Comparison of ENCODE assay signal across 11 cellular contexts in the genomic region with DNA sequence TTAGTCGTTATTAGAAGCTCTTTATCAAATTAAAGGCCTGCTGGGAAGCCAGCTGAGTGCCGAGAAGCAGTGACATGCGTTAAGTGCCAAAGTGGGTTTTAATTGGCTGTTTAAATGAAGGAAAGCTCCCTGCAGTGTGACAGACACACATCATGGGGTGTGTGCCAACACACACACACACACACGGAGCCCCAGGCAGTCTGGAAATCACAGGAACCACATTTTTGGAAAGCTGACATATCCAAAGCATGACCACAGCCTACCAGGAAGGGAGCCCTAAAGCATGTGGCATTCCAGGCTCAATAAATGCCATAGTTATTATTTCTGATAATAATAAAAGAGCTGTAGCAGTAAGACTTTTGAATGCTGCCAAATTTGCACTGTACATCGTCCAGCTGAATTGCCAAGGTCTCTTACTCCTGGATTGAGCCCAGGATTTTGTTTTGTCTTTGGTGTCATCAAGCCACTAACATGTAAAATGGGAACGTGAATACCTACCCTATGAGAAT.
DNase-seq lines count a peak whose midpoint lies in the region; ATAC-seq, FAIRE-seq and TF ChIP-seq lines count a peak whose summit lies in the region.
"Had no signal": no experiment of that assay in that cellular context is flagged by ENCODE, and none has a peak within 500 bp of the region (broad histone marks: within the 10 kb centered on the region; RNA-seq: fewer than 3 reads in every experiment).

No MANE protein-coding gene starts in this region.

- no peak overlapping the region for H2AFZ ChIP-seq in HepG2 (ENCODE audit: low read length)

- no peak for DNase-seq in right lobe of liver
- DNase-seq in HepG2 (ENCODE audit: low spot score), result no peak
- peak; percentile 74 for DNase-seq in choroid plexus epithelial cell (ENCODE audit: low read depth)
- no peak for DNase-seq in nucleus accumbens (lab: John Stamatoyannopoulos, UW)
- DNase-seq in C1 segment of cervical spinal cord (lab: John Stamatoyannopoulos, UW), result no peak
- DNase-seq: NCI-H2029 had no signal

- no peak for ATAC-seq in right lobe of liver
- no peak for ATAC-seq in HepG2
- no peak for ATAC-seq in GM21717 (IDR thresholded peaks at IDR 0.05; ENCODE audit: unreplicated experiment)
- ATAC-seq in GM21786 (IDR thresholded peaks at IDR 0.05; ENCODE audit: unreplicated experiment), result no peak
- ATAC-seq: WTC11 had no signal

- no peaks in the 10 kb centered on the region for H3K4me1 ChIP-seq in right lobe of liver
- H3K4me1 ChIP-seq in HepG2 (ENCODE audit: insufficient read depth, low read length), result peaks cover 21% of the 10 kb centered on the region
- H3K4me1 ChIP-seq in muscle layer of colon (ENCODE audit: insufficient read depth, low read length), result peaks cover 24% of the 10 kb centered on the region
- H3K4me1 ChIP-seq: BLaER1 treated with 17β-estradiol and CSF1 and Interleukin-3, amounts not matched to agents 10 nM and 100 nM had no signal

- H3K4me3 ChIP-seq in right lobe of liver (no peak overlapping the region), HepG2 (replicated peaks in 1 of 3; ENCODE audit: insufficient read depth in 1 of 3, low read depth in 2 of 3, low read length in 3 of 3) (no peak overlapping the region), choroid plexus epithelial cell (ENCODE audit: low read depth, low read length) (no peak overlapping the region), muscle layer of colon (ENCODE audit: low read depth in 1 of 2, low read length in 2 of 2) (no peak overlapping the region)
- H3K4me3 ChIP-seq: BLaER1 treated with 17β-estradiol and CSF1 and Interleukin-3, amounts not matched to agents 10 nM and 100 nM had no signal

- H3K36me3 ChIP-seq in right lobe of liver (no peaks in the 10 kb centered on the region), HepG2 (replicated peaks in 1 of 2; ENCODE audit: control insufficient read depth in 1 of 2, insufficient read depth in 2 of 2, low read length in 2 of 2) (no peaks in the 10 kb centered on the region), muscle layer of colon (ENCODE audit: insufficient read depth, low read length) (no peaks in the 10 kb centered on the region)

- peak overlapping the region in 2 of 3 donors; percentile 10 to 22 for H3K27ac ChIP-seq in right lobe of liver
- H3K27ac ChIP-seq in HepG2 (ENCODE audit: extremely low read length, insufficient read depth, low read length), result no peak overlapping the region
- H3K27ac ChIP-seq in muscle layer of colon (ENCODE audit: low read depth, low read length), result peak overlapping the region; percentile 17
- H3K27ac ChIP-seq: BLaER1 treated with 17β-estradiol and CSF1 and Interleukin-3, amounts not matched to agents 10 nM and 100 nM had no signal

- POLR2A ChIA-PET in HepG2 (lab: Yijun Ruan, JAX), result interaction anchor here (1.1 kb wide), 1 partner anchor 165 kb away, joined by 3 read pairs; a partner anchor contains a TSS

- CTCF ChIA-PET in HepG2 (lab: Yijun Ruan, JAX; ENCODE audit: low intra/inter-chr PET ratio, low total read pairs), result no interaction called here

- no peak for TF ChIP-seq POLR2A in right lobe of liver (IDR thresholded peaks at IDR 0.05)
- no peak for TF ChIP-seq POLR2A in HepG2 (IDR thresholded peaks at IDR 0.05; ENCODE audit: insufficient read depth in 1 of 2, low read depth in 2 of 2, low read length in 2 of 2)

- intact Hi-C loops in right lobe of liver (cut with DNase I), result no loop called here
- intact Hi-C loops in HepG2 (cut with micrococcal nuclease; ENCODE audit: unreplicated experiment), result no loop called here

- H3K9ac ChIP-seq in HepG2 (ENCODE audit: insufficient read depth, low read depth, low read length) (no peak overlapping the region), muscle layer of colon (ENCODE audit: low read length) (no peak overlapping the region)
- H3K9ac ChIP-seq: BLaER1 treated with 17β-estradiol and CSF1 and Interleukin-3, amounts not matched to agents 10 nM and 100 nM had no signal

- no peak for TF ChIP-seq CTCF in right lobe of liver (IDR thresholded peaks at IDR 0.05)
- no peak for TF ChIP-seq CTCF in HepG2 (CRISPR knock-in tag; IDR thresholded peaks at IDR 0.05)
- no peak for TF ChIP-seq CTCF in choroid plexus epithelial cell (conservative IDR thresholded peaks at IDR 0.05; ENCODE audit: low read depth, low read length)

- H3K27me3 ChIP-seq in right lobe of liver (no peaks in the 10 kb centered on the region), HepG2 (ENCODE audit: control insufficient read depth in 1 of 2, insufficient read depth in 2 of 2, low read length in 2 of 2) (0 out of 5 replicates have a peak, but pooled peaks cover 0 to 6% of the 10 kb centered on the region in 2 experiments), muscle layer of colon (ENCODE audit: control insufficient read depth in 1 of 2, insufficient read depth in 2 of 2, low read length in 2 of 2) (no peaks in the 10 kb centered on the region)
- H3K27me3 ChIP-seq: BLaER1 treated with 17β-estradiol and CSF1 and Interleukin-3, amounts not matched to agents 10 nM and 100 nM had no signal

- no peak for FAIRE-seq in HepG2 (lab: Jason Lieb, UNC)

- no peak for TF ChIP-seq RAD21 in HepG2 (CRISPR knock-in tag; IDR thresholded peaks at IDR 0.05)

- H3K79me2 ChIP-seq in HepG2 (ENCODE audit: insufficient read depth, low read length), result no peaks in the 10 kb centered on the region

- H3K4me2 ChIP-seq in HepG2 (ENCODE audit: low read depth, low read length), result no peak overlapping the region
- H3K4me2 ChIP-seq: BLaER1 treated with 17β-estradiol and CSF1 and Interleukin-3, amounts not matched to agents 10 nM and 100 nM had no signal

- WGBS in right lobe of liver (ENCODE audit: insufficient coverage, low coverage, low lambda C conversion rate, missing lambda C conversion rate), result 50% methylated on average over 6 of the region's 6 CpGs
- 32% methylated on average over 6 of the region's 6 CpGs for WGBS in HepG2 (ENCODE audit: low lambda C conversion rate)

- H3K9me3 ChIP-seq in right lobe of liver (no peaks in the 10 kb centered on the region), HepG2 (ENCODE audit: low read length) (peaks cover 31% of the 10 kb centered on the region), muscle layer of colon (ENCODE audit: low read length) (no peaks in the 10 kb centered on the region)

- in situ Hi-C loops in HepG2 (cut with HindIII; ENCODE audit: extremely low pct_ligation_motif_present, low pct_unique_long_range_greater_than_20kb), result no loop called here

- TF ChIP-seq EP300 in HepG2 (IDR thresholded peaks at IDR 0.05; ENCODE audit: low read depth in 2 of 2, low read length in 2 of 2), result no peak
- TF ChIP-seq EP300 in HepG2 (CRISPR knock-in tag; IDR thresholded peaks at IDR 0.05; ENCODE audit: borderline replicate concordance), result no peak

- BruUV-seq in HepG2 (replicated peaks; lab: Mats Ljungman, UMichigan), result no TSS peak

- H4K20me1 ChIP-seq in HepG2 (ENCODE audit: insufficient read depth, low read length), result no peaks in the 10 kb centered on the region
- H4K20me1 ChIP-seq: BLaER1 treated with 17β-estradiol and CSF1 and Interleukin-3, amounts not matched to agents 10 nM and 100 nM had no signal

TF ChIP-seq in HepG2, 621 proteins besides CTCF, POLR2A, EP300 and RAD21:
- TF ChIP-seq SALL1 (CRISPR knock-in tag; IDR thresholded peaks at IDR 0.05), result no peak
- no peak for TF ChIP-seq IRF2 (CRISPR knock-in tag; IDR thresholded peaks at IDR 0.05)
- TF ChIP-seq ZNF343 (CRISPR knock-in tag; IDR thresholded peaks at IDR 0.05), result no peak
- no peak for TF ChIP-seq ZNF329 (CRISPR knock-in tag; IDR thresholded peaks at IDR 0.05; ENCODE audit: low read depth)
- TF ChIP-seq ZMAT3 (CRISPR knock-in tag; conservative IDR thresholded peaks at IDR 0.05), result no peak
- TF ChIP-seq PRPF4 (IDR thresholded peaks at IDR 0.05; ENCODE audit: low read depth, low read length, poor library complexity, severe bottlenecking), result no peak
- TF ChIP-seq HDAC1 (CRISPR knock-in tag; IDR thresholded peaks at IDR 0.05), result no peak
- TF ChIP-seq HES4 (CRISPR knock-in tag; IDR thresholded peaks at IDR 0.05; ENCODE audit: borderline replicate concordance), result no peak
- no peak for TF ChIP-seq HNRNPUL1 (IDR thresholded peaks at IDR 0.05; ENCODE audit: low read depth, low read length)
- no peak for TF ChIP-seq MEIS1 (CRISPR knock-in tag; IDR thresholded peaks at IDR 0.05; ENCODE audit: borderline replicate concordance)
- TF ChIP-seq, protein P1, sequence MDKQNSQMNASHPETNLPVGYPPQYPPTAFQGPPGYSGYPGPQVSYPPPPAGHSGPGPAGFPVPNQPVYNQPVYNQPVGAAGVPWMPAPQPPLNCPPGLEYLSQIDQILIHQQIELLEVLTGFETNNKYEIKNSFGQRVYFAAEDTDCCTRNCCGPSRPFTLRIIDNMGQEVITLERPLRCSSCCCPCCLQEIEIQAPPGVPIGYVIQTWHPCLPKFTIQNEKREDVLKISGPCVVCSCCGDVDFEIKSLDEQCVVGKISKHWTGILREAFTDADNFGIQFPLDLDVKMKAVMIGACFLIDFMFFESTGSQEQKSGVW (CRISPR knock-in tag; IDR thresholded peaks at IDR 0.05; ENCODE audit: borderline replicate concordance), result no peak
TF ChIP-seq in HepG2: peak in this region for 0.
